ENCODE assay signal across 21 cellular contexts in genomic region chr1:245216356-245217110, GRCh38.
DNase-seq lines count a peak whose midpoint lies in the region; TF ChIP-seq lines count a peak whose summit lies in the region.
"Had no signal": no experiment of that assay in that cellular context is flagged by ENCODE, and none has a peak within 500 bp of the region (broad histone marks: within the 10 kb centered on the region; RNA-seq: fewer than 3 reads in every experiment).

No MANE protein-coding gene starts in this region.

- H3K4me1 ChIP-seq in NT2/D1 (ENCODE audit: insufficient read depth, insufficient read length) (peaks cover 12% of the 10 kb centered on the region), uterus (no peaks in the 10 kb centered on the region)
- H3K4me1 ChIP-seq: Peyer's patch had no signal

- H3K9me3 Mint-ChIP-seq in nephron progenitor cell, result no peaks in the 10 kb centered on the region
- H3K9me3 Mint-ChIP-seq: activated naive CD8-positive, alpha-beta T cell treated with anti-CD3 and anti-CD28 coated beads, Interleukin-2, amount 10 ng/mL, durations not matched to agents 7 days and 5 days; activated T-helper 17 cell treated with anti-CD3 and anti-CD28 coated beads, Interleukin-2, amount 50 U/mL, for 72 hours had no signal

- intact Hi-C loops in uterus (cut with DNase I; ENCODE audit: low total_unique reads), result no loop called here

- H3K36me3 Mint-ChIP-seq in nephron progenitor cell (ENCODE audit: low read depth), result peaks cover 11% of the 10 kb centered on the region
- H3K36me3 Mint-ChIP-seq: activated CD8-positive, alpha-beta memory T cell treated with anti-CD3 and anti-CD28 coated beads, Interleukin-2, amount 10 ng/mL, durations not matched to agents 7 days and 5 days; activated naive CD8-positive, alpha-beta T cell treated with anti-CD3 and anti-CD28 coated beads, Interleukin-2, amount 10 ng/mL, durations not matched to agents 7 days and 5 days; CD4-positive, alpha-beta memory T cell had no signal

- TF ChIP-seq POLR2A in uterus (IDR thresholded peaks at IDR 0.05), result no peak

- peaks cover 84% of the 10 kb centered on the region for H3K4me1 Mint-ChIP-seq in nephron progenitor cell
- H3K4me1 Mint-ChIP-seq: activated CD8-positive, alpha-beta memory T cell treated with anti-CD3 and anti-CD28 coated beads, Interleukin-2, amount 10 ng/mL, durations not matched to agents 7 days and 5 days; activated naive CD8-positive, alpha-beta T cell treated with anti-CD3 and anti-CD28 coated beads, Interleukin-2, amount 10 ng/mL, durations not matched to agents 7 days and 5 days; activated T-helper 17 cell treated with anti-CD3 and anti-CD28 coated beads, Interleukin-2, amount 50 U/mL, for 72 hours had no signal

- H3K9me3 ChIP-seq in NT2/D1 (ENCODE audit: insufficient read depth, low read length), result no peaks in the 10 kb centered on the region
- H3K9me3 ChIP-seq in uterus, result no peaks in the 10 kb centered on the region
- H3K9me3 ChIP-seq: Peyer's patch had no signal

- H3K27me3 ChIP-seq in NT2/D1 (ENCODE audit: insufficient read depth, insufficient read length) (no peaks in the 10 kb centered on the region), uterus (no peaks in the 10 kb centered on the region)
- H3K27me3 ChIP-seq: Peyer's patch had no signal

- H3K9ac ChIP-seq in NT2/D1 (ENCODE audit: insufficient read length, low read depth), result peak overlapping the region; percentile 24

- H3K4me3 Mint-ChIP-seq in nephron progenitor cell, result peak overlapping the region; percentile 4
- H3K4me3 Mint-ChIP-seq: activated CD8-positive, alpha-beta memory T cell treated with anti-CD3 and anti-CD28 coated beads, Interleukin-2, amount 10 ng/mL, durations not matched to agents 7 days and 5 days; activated naive CD8-positive, alpha-beta T cell treated with anti-CD3 and anti-CD28 coated beads, Interleukin-2, amount 10 ng/mL, durations not matched to agents 7 days and 5 days; activated T-helper 17 cell treated with anti-CD3 and anti-CD28 coated beads, Interleukin-2, amount 50 U/mL, for 72 hours; CD4-positive, alpha-beta memory T cell had no signal

- no peak overlapping the region for H3K4me3 ChIP-seq in NT2/D1 (ENCODE audit: insufficient read length, low read depth)
- no peak overlapping the region for H3K4me3 ChIP-seq in uterus
- H3K4me3 ChIP-seq: Peyer's patch had no signal

- H3K27me3 Mint-ChIP-seq in nephron progenitor cell (ENCODE audit: low read depth, poor library complexity), result no peaks in the 10 kb centered on the region
- H3K27me3 Mint-ChIP-seq: activated CD8-positive, alpha-beta memory T cell treated with anti-CD3 and anti-CD28 coated beads, Interleukin-2, amount 10 ng/mL, durations not matched to agents 7 days and 5 days; activated T-helper 17 cell treated with anti-CD3 and anti-CD28 coated beads, Interleukin-2, amount 50 U/mL, for 72 hours had no signal

- H3K27ac Mint-ChIP-seq in nephron progenitor cell, result peak overlapping the region; percentile 62
- H3K27ac Mint-ChIP-seq: activated CD8-positive, alpha-beta memory T cell treated with anti-CD3 and anti-CD28 coated beads, Interleukin-2, amount 10 ng/mL, durations not matched to agents 7 days and 5 days; activated naive CD8-positive, alpha-beta T cell treated with anti-CD3 and anti-CD28 coated beads, Interleukin-2, amount 10 ng/mL, durations not matched to agents 7 days and 5 days; activated T-helper 17 cell treated with anti-CD3 and anti-CD28 coated beads, Interleukin-2, amount 50 U/mL, for 72 hours; CD4-positive, alpha-beta memory T cell had no signal

- DNase-seq in ELF-1 (ENCODE audit: low read depth, low spot score) (peak; percentile 60), NT2/D1 (ENCODE audit: low read depth, low spot score) (no peak), epidermal melanocyte (ENCODE audit: insufficient read length, low spot score) (peak; percentile 72), nephron progenitor cell (no peak), NCI-H1436 (lab: John Stamatoyannopoulos, UW) (no peak), DMS153 (lab: John Stamatoyannopoulos, UW) (no peak), GM19238 (ENCODE audit: insufficient read length, low spot score) (no peak), uterus (no peak)
- DNase-seq: activated CD4-positive, alpha-beta T cell treated with anti-CD3 and anti-CD28 coated beads for 4 hours; activated CD8-positive, alpha-beta memory T cell treated with anti-CD3 and anti-CD28 coated beads, Interleukin-2, amount 10 ng/mL, durations not matched to agents 7 days and 5 days; activated naive CD8-positive, alpha-beta T cell treated with anti-CD3 and anti-CD28 coated beads, Interleukin-2, amount 10 ng/mL, durations not matched to agents 7 days and 5 days; CD4-positive, alpha-beta memory T cell; mesenchymal stem cell; NCI-H2081; NCI-H774; Peyer's patch; right cardiac atrium; stimulated activated naive CD4-positive, alpha-beta T cell treated with Interleukin-2 at 50 U/mL for 16 hours; trophoblast cell had no signal

- no peak overlapping the region for H3K27ac ChIP-seq in uterus
- H3K27ac ChIP-seq: HL-60, Peyer's patch had no signal

- TF ChIP-seq CTCF in nephron progenitor cell (IDR thresholded peaks at IDR 0.05) (no peak), uterus (IDR thresholded peaks at IDR 0.05) (no peak)

- H3K36me3 ChIP-seq in NT2/D1 (ENCODE audit: insufficient read depth, insufficient read length, low read length) (no peaks in the 10 kb centered on the region), uterus (no peaks in the 10 kb centered on the region)
- H3K36me3 ChIP-seq: Peyer's patch had no signal

Comparison
In these comparisons a context has a peak if more than half of its experiments do, and no peak if none do; other contexts are left out.
1. DNase-seq: peak in ELF-1 (single experiment) and epidermal melanocyte (single experiment); none in NT2/D1 (single experiment), nephron progenitor cell (single experiment), NCI-H1436 (single experiment), DMS153 (single experiment), GM19238 (single experiment) and uterus (0 of 2).